14 cellular contexts compared by ENCODE assay signal in genomic region chr2:109527846-109528705, GRCh38.
"Had no signal": no experiment of that assay in that cellular context is flagged by ENCODE, and none has a peak within 500 bp of the region (broad histone marks: within the 10 kb centered on the region; RNA-seq: fewer than 3 reads in every experiment).

No MANE protein-coding gene starts in this region.

- ATAC-seq: activated T-cell treated with anti-CD3 and anti-CD28 coated beads, Interleukin-2, amount 50 U/mL, for 4 hours; left lobe of liver; stimulated activated effector memory CD8-positive, alpha-beta T cell treated with anti-CD3 and anti-CD28 coated beads, Interleukin-12 subunit alpha, Interleukin-12 subunit beta, amount 100 ng/mL, for 72 hours; T-cell; WTC11 had no signal

- H3K36me3 ChIP-seq: ascending aorta, esophagus squamous epithelium, tibial artery had no signal

- FAIRE-seq: bronchial epithelial cell, small intestine had no signal

- DNase-seq: activated CD4-positive, alpha-beta T cell treated with anti-CD3 and anti-CD28 coated beads, Interleukin-2, amount 10 ng/mL, durations not matched to agents 24 days and 14 days; activated T-cell treated with anti-CD3 and anti-CD28 coated beads, Interleukin-2, amount 50 U/mL, for 4 hours; esophagus squamous epithelium; foreskin fibroblast; immature natural killer cell; small intestine; T-cell; tibial artery had no signal

- H3K4me3 ChIP-seq: ascending aorta, esophagus squamous epithelium, SK-N-MC, tibial artery had no signal

- H3K27me3 ChIP-seq: ascending aorta, esophagus squamous epithelium had no signal

- H3K27ac ChIP-seq: ascending aorta, esophagus squamous epithelium, SK-N-MC, tibial artery had no signal

- H3K4me1 ChIP-seq: ascending aorta, tibial artery had no signal

- H3K9me3 ChIP-seq: ascending aorta, esophagus squamous epithelium, tibial artery had no signal
